7 cellular contexts compared by ENCODE assay signal in genomic region chr2:207163053-207163814, GRCh38. TPM values are rescaled to one million over a fixed set of nuclear protein-coding genes. Genes with fewer than 3 reads are reported as not detected.
DNase-seq lines count a peak whose midpoint lies in the region; ATAC-seq, FAIRE-seq and TF ChIP-seq lines count a peak whose summit lies in the region.

No MANE protein-coding gene starts in this region.

- no peak for ATAC-seq in stimulated activated memory B cell treated with anti-CD40 and anti-IgM and Interleukin-4, amounts not matched to agents 10 μg/mL and 1 μg/mL and 100 μg/mL, for 72 hours
- no peak for ATAC-seq in GM18498 (IDR thresholded peaks at IDR 0.05; ENCODE audit: unreplicated experiment)

- TF ChIP-seq CTCF in bronchial epithelial cell (IDR thresholded peaks at IDR 0.05; ENCODE audit: insufficient read depth, low read length, severe bottlenecking), result no peak

- H3K36me3 Mint-ChIP-seq in stimulated activated memory B cell treated with anti-CD40 and anti-IgM and Interleukin-4, amounts not matched to agents 10 μg/mL and 1 μg/mL and 100 μg/mL, for 72 hours, result no peaks in the 10 kb centered on the region

- no peaks in the 10 kb centered on the region for H3K27me3 ChIP-seq in bronchial epithelial cell (ENCODE audit: control insufficient read depth, insufficient read depth, low read length)

- H3K4me1 Mint-ChIP-seq in stimulated activated memory B cell treated with anti-CD40 and anti-IgM and Interleukin-4, amounts not matched to agents 10 μg/mL and 1 μg/mL and 100 μg/mL, for 72 hours, result peaks cover 65% of the 10 kb centered on the region

- FAIRE-seq in bronchial epithelial cell (lab: Jason Lieb, UNC), result no peak

- H3K27me3 Mint-ChIP-seq in stimulated activated memory B cell treated with anti-CD40 and anti-IgM and Interleukin-4, amounts not matched to agents 10 μg/mL and 1 μg/mL and 100 μg/mL, for 72 hours, result no peaks in the 10 kb centered on the region

- peak; percentile 84 for DNase-seq in GM04503 (ENCODE audit: low read depth)
- DNase-seq in NCI-H69 (lab: John Stamatoyannopoulos, UW), result peak; percentile 64
- DNase-seq in bronchial epithelial cell (ENCODE audit: low read depth), result peak; percentile 97
- DNase-seq in kidney glomerular epithelial cell (lab: John Stamatoyannopoulos, UW), result peak; percentile 97
- no peak for DNase-seq in NCI-H2171 treated with DMSO at 0.1 percent for 48 hours (lab: John Stamatoyannopoulos, UW)

- peak overlapping the region; percentile 95 for H3K27ac Mint-ChIP-seq in stimulated activated memory B cell treated with anti-CD40 and anti-IgM and Interleukin-4, amounts not matched to agents 10 μg/mL and 1 μg/mL and 100 μg/mL, for 72 hours

- H3K36me3 ChIP-seq in bronchial epithelial cell (ENCODE audit: control insufficient read depth, insufficient read depth, low read length), result peaks cover 7% of the 10 kb centered on the region

- peak overlapping the region; percentile 82 for H3K4me3 ChIP-seq in bronchial epithelial cell (ENCODE audit: low read depth, low read length)

- H3K4me3 Mint-ChIP-seq in stimulated activated memory B cell treated with anti-CD40 and anti-IgM and Interleukin-4, amounts not matched to agents 10 μg/mL and 1 μg/mL and 100 μg/mL, for 72 hours, result peak overlapping the region; percentile 98

- no peaks in the 10 kb centered on the region for H3K9me3 Mint-ChIP-seq in stimulated activated memory B cell treated with anti-CD40 and anti-IgM and Interleukin-4, amounts not matched to agents 10 μg/mL and 1 μg/mL and 100 μg/mL, for 72 hours

RNA-seq across cellular contexts. Expression of gene KLF7, which starts 2.5 kb away (rescaled TPM):
- total RNA-seq in bronchial epithelial cell, result 39.8 and 40.5 TPM in 2 replicates
